ENCODE assay signal across 22 cellular contexts in genomic region chr20:57791946-57792328, GRCh38.
DNase-seq lines count a peak whose midpoint lies in the region; ATAC-seq lines count a peak whose summit lies in the region.
"Had no signal": no experiment of that assay in that cellular context is flagged by ENCODE, and none has a peak within 500 bp of the region (broad histone marks: within the 10 kb centered on the region; RNA-seq: fewer than 3 reads in every experiment).

No MANE protein-coding gene starts in this region.

- DNase-seq in left cardiac atrium = peak; percentile 53
- no peak for DNase-seq in left ventricle myocardium superior
- DNase-seq in UCSD-AML1 (lab: John Stamatoyannopoulos, UW; ENCODE audit: unreplicated experiment) = peak; percentile 57
- peak; percentile 5 for DNase-seq in medulla oblongata (ENCODE audit: extremely low spot score)
- DNase-seq in KBM-7 = no peak
- DNase-seq in NCI-H82 treated with DMSO at 0.1 percent for 48 hours (lab: John Stamatoyannopoulos, UW; ENCODE audit: unreplicated experiment) = no peak
- DNase-seq in effector CD8-positive, alpha-beta T cell (lab: John Stamatoyannopoulos, UW) = no peak
- DNase-seq: activated CD4-positive, alpha-beta T cell treated with anti-CD3 and anti-CD28 coated beads, Interleukin-2, amount 10 ng/mL, durations not matched to agents 7 days and 5 days; activated CD8-positive, alpha-beta memory T cell treated with anti-CD3 and anti-CD28 coated beads, Interleukin-2, amount 10 ng/mL, durations not matched to agents 7 days and 5 days; DMS 273 treated with DMSO at 0.1 percent for 48 hours; KG1; left colon; naive thymus-derived CD8-positive, alpha-beta T cell; NCI-H2171; NCI-H526 treated with DMSO at 0.1 percent for 48 hours; pancreas; right lobe of liver; SHP77 had no signal

- ATAC-seq in left cardiac atrium (no peak), left ventricle myocardium superior (no peak), GM18502 (IDR thresholded peaks at IDR 0.05; ENCODE audit: poor library complexity, unreplicated experiment) (no peak)
- ATAC-seq: activated CD8-positive, alpha-beta memory T cell treated with anti-CD3 and anti-CD28 coated beads, Interleukin-2, amount 10 ng/mL, durations not matched to agents 7 days and 5 days; esophagus mucosa; HCT116; naive thymus-derived CD8-positive, alpha-beta T cell; pancreas; upper lobe of right lung had no signal

- intact Hi-C loops in left cardiac atrium (cut with DNase I) (no loop called here), left ventricle myocardium superior (cut with micrococcal nuclease) (no loop called here)

- in situ Hi-C loops in KBM-7 (cut with MboI; ENCODE audit: low pct_unique_long_range_greater_than_20kb, low sequenced_read_pairs) = no loop called here

Comparison
In these comparisons a context has a peak if more than half of its experiments do, and no peak if none do; other contexts are left out.
1. DNase-seq: peak in left cardiac atrium (single experiment), UCSD-AML1 (single experiment) and medulla oblongata (single experiment); none in left ventricle myocardium superior (single experiment), KBM-7 (single experiment), NCI-H82 treated with DMSO at 0.1 percent for 48 hours (single experiment) and effector CD8-positive, alpha-beta T cell (single experiment).